Comparison of ENCODE assay signal across 8 cellular contexts in genomic region chr17:76527430-76528111, GRCh38. TPM values are rescaled to one million over a fixed set of nuclear protein-coding genes. Genes with fewer than 3 reads are reported as not detected.
A peak's percentile ranks its signal among the peaks of the same experiment; 100 is the strongest.
DNase-seq lines count a peak whose midpoint lies in the region; ATAC-seq and TF ChIP-seq lines count a peak whose summit lies in the region.

No MANE protein-coding gene starts in this region.

- peak; percentile 54 to 62 (median 57) for DNase-seq in CD4-positive, alpha-beta memory T cell
- DNase-seq in HCEC 1CT (peak; percentile 87), T-helper 17 cell (peak in 1 of 3 donors; percentile 35), ecto neural progenitor cell (ENCODE audit: low spot score) (peak; percentile 76), natural killer cell (peak; percentile 44), midbrain (lab: John Stamatoyannopoulos, UW) (no peak), NCI-H1092 treated with DMSO at 0.1 percent for 48 hours (lab: John Stamatoyannopoulos, UW) (no peak), HEK293T (ENCODE audit: extremely low spot score) (no peak)

- peak; percentile 82 for ATAC-seq in T-helper 17 cell
- ATAC-seq in natural killer cell, result peak; percentile 67 to 71 (median 68)

- H3K9me3 ChIP-seq in CD4-positive, alpha-beta memory T cell (ENCODE audit: control insufficient read depth in 1 of 2, low read length in 2 of 2), result no peaks in the 10 kb centered on the region
- H3K9me3 ChIP-seq in T-helper 17 cell (ENCODE audit: control insufficient read depth, low read length, poor library complexity, severe bottlenecking), result no peaks in the 10 kb centered on the region

- POLR2A ChIA-PET in CD4-positive, alpha-beta memory T cell (lab: Charles Lee; ENCODE audit: partially characterized antibody), result interaction anchor here (0.7 to 2.0 kb wide), 12 partner anchors 9 to 144 kb away, joined by 3 to 10 read pairs (median 4); partner anchors contain the start of gene ST6GALNAC2
- POLR2A ChIA-PET in HEK293T (lab: Yijun Ruan, JAX), result interaction anchor here (0.8 to 3.8 kb wide), 7 partner anchors 13 to 144 kb away, joined by 3 to 28 read pairs (median 12); partner anchors contain the start of genes PRCD and UBE2O

- CTCF ChIA-PET in CD4-positive, alpha-beta memory T cell (lab: Charles Lee; ENCODE audit: partially characterized antibody), result interaction anchor here (0.9 to 2.2 kb wide), 8 partner anchors 9 to 154 kb away, joined by 4 to 14 read pairs (median 6); no protein-coding TSS in a partner anchor
- CTCF ChIA-PET in HEK293T (lab: Yijun Ruan, JAX), result interaction anchor here (4.0 kb wide), 1 partner anchor 12 kb away, joined by 15 read pairs; the partner anchor contains the start of gene PRCD

- no peaks in the 10 kb centered on the region for H3K9me3 Mint-ChIP-seq in CD4-positive, alpha-beta memory T cell
- H3K9me3 Mint-ChIP-seq in natural killer cell, result no peaks in the 10 kb centered on the region

- H3K27me3 Mint-ChIP-seq in CD4-positive, alpha-beta memory T cell, result no peaks in the 10 kb centered on the region
- H3K27me3 Mint-ChIP-seq in T-helper 17 cell (peaks cover under 1% of the 10 kb centered on the region), natural killer cell (ENCODE audit: low read depth in 2 of 2) (no peaks in the 10 kb centered on the region)

- H3K27ac ChIP-seq in CD4-positive, alpha-beta memory T cell (ENCODE audit: low read depth, low read length), result no peak overlapping the region

- peaks cover 34% of the 10 kb centered on the region for H3K4me1 ChIP-seq in CD4-positive, alpha-beta memory T cell (ENCODE audit: insufficient read depth, low read length)

- TF ChIP-seq CTCF in natural killer cell (IDR thresholded peaks at IDR 0.05), result no peak

- intact Hi-C loops in CD4-positive, alpha-beta memory T cell (cut with micrococcal nuclease), result no loop called here
- intact Hi-C loops in natural killer cell (cut with micrococcal nuclease), result no loop called here

- H3K4me3 Mint-ChIP-seq in CD4-positive, alpha-beta memory T cell, result peak overlapping the region in 7 of 8 donors; percentile 40 to 83 (median 53)
- H3K4me3 Mint-ChIP-seq in T-helper 17 cell (peak overlapping the region; percentile 60), natural killer cell (peak overlapping the region; percentile 14)

- peaks cover 17 to 42% (median 29%) of the 10 kb centered on the region in 4 donors for H3K4me1 Mint-ChIP-seq in CD4-positive, alpha-beta memory T cell
- H3K4me1 Mint-ChIP-seq in T-helper 17 cell, result peaks cover 14% of the 10 kb centered on the region
- peaks cover 25 to 45% of the 10 kb centered on the region in 2 donors for H3K4me1 Mint-ChIP-seq in natural killer cell

- H3K36me3 Mint-ChIP-seq in CD4-positive, alpha-beta memory T cell, result no peaks in the 10 kb centered on the region
- no peaks in the 10 kb centered on the region for H3K36me3 Mint-ChIP-seq in T-helper 17 cell (ENCODE audit: low read depth)
- H3K36me3 Mint-ChIP-seq in natural killer cell, result no peaks in the 10 kb centered on the region

- no peak overlapping the region for H3K4me3 ChIP-seq in CD4-positive, alpha-beta memory T cell (ENCODE audit: low read length in 2 of 2)

- H3K27me3 ChIP-seq in CD4-positive, alpha-beta memory T cell (ENCODE audit: insufficient read depth, low read length), result no peaks in the 10 kb centered on the region

- H3K36me3 ChIP-seq in CD4-positive, alpha-beta memory T cell (ENCODE audit: insufficient read depth, low read length), result no peaks in the 10 kb centered on the region

- H3K27ac Mint-ChIP-seq in CD4-positive, alpha-beta memory T cell, result peak overlapping the region in 5 of 7 donors; percentile 40 to 96 (median 88)
- H3K27ac Mint-ChIP-seq in T-helper 17 cell, result no peak overlapping the region
- peak overlapping the region; percentile 0 to 75 for H3K27ac Mint-ChIP-seq in natural killer cell

TF ChIP-seq in HEK293T, 16 proteins besides CTCF, POLR2A, EP300 and RAD21:
- TF ChIP-seq ZNF384 (IDR thresholded peaks at IDR 0.05), result no peak
- TF ChIP-seq CTBP1 (IDR thresholded peaks at IDR 0.05; ENCODE audit: borderline replicate concordance), result no peak
- TF ChIP-seq PKNOX1 (IDR thresholded peaks at IDR 0.05), result no peak
- no peak for TF ChIP-seq LEF1 (IDR thresholded peaks at IDR 0.05; ENCODE audit: borderline replicate concordance)

RNA-seq across cellular contexts. Expression of gene CYGB, which starts 9.9 kb away (rescaled TPM):
- total RNA-seq in CD4-positive, alpha-beta memory T cell, result not detected
- polyA plus RNA-seq in CD4-positive, alpha-beta memory T cell, result not detected
- total RNA-seq in T-helper 17 cell (not detected), natural killer cell (under 1 TPM; 0.12 to 0.33 (median 0.16) TPM)

RNA-seq across cellular contexts. Expression of gene PRCD, which starts 12.3 kb away (rescaled TPM):
- total RNA-seq in CD4-positive, alpha-beta memory T cell, result not detected
- not detected for polyA plus RNA-seq in CD4-positive, alpha-beta memory T cell
- 1 to 10 TPM in 1 of 2 donors, not detected in 1; 1.1 TPM for total RNA-seq in T-helper 17 cell
- total RNA-seq in natural killer cell, result 1 to 10 TPM in 1 of 3 donors, under 1 TPM in 2; 0.77 to 1.1 (median 0.82) TPM

RNA-seq across cellular contexts. Expression of gene RHBDF2, which starts 26.3 kb away (rescaled TPM):
- total RNA-seq in CD4-positive, alpha-beta memory T cell, result 10 to 100 TPM; 50.0 to 62.2 TPM
- polyA plus RNA-seq in CD4-positive, alpha-beta memory T cell, result 10 to 100 TPM in 1 of 2 donors, 1 to 10 TPM in 1; 5.4 to 15.2 TPM
- total RNA-seq in T-helper 17 cell (10 to 100 TPM; 38.3 to 48.7 TPM), natural killer cell (100 to 1,000 TPM; 194 to 233 (median 202) TPM)

RNA-seq across cellular contexts. Expression of gene ST6GALNAC2, which starts 58.1 kb away (rescaled TPM):
- 1 to 10 TPM; 3.3 to 3.6 TPM for total RNA-seq in CD4-positive, alpha-beta memory T cell
- polyA plus RNA-seq in CD4-positive, alpha-beta memory T cell, result 1 to 10 TPM in 1 of 2 donors, under 1 TPM in 1; 0.95 to 2.4 TPM
- total RNA-seq in T-helper 17 cell (1 to 10 TPM in 1 of 2 donors, under 1 TPM in 1; 0.68 to 2.2 TPM), natural killer cell (under 1 TPM in 1 of 3 donors, not detected in 2; 0.65 TPM)

Comparison
In these comparisons a context has a peak if more than half of its experiments do, and no peak if none do; other contexts are left out.
1. DNase-seq: peak in CD4-positive, alpha-beta memory T cell (5 of 5), HCEC 1CT (single experiment), ecto neural progenitor cell (single experiment) and natural killer cell (single experiment); none in midbrain (single experiment), NCI-H1092 treated with DMSO at 0.1 percent for 48 hours (single experiment) and HEK293T (single experiment).
2. Peak in every context shown above with its lines, with median percentiles within 50 percentile points of each other: H3K4me3 Mint-ChIP-seq.